In genomic region chr12:12094481-12094880, GRCh38 we compare ENCODE assay signal across 34 cellular contexts. TPM values are rescaled to one million over a fixed set of nuclear protein-coding genes. Genes with fewer than 3 reads are reported as not detected.
"Had no signal": no experiment of that assay in that cellular context is flagged by ENCODE, and none has a peak within 500 bp of the region (broad histone marks: within the 10 kb centered on the region; RNA-seq: fewer than 3 reads in every experiment).

No MANE protein-coding gene starts in this region.

- H3K36me3 ChIP-seq: cardiac muscle cell, SJCRH30 had no signal

- H3K27ac ChIP-seq: cardiac muscle cell, SJCRH30, SK-N-MC had no signal

- H3K27ac Mint-ChIP-seq: activated CD4-positive, alpha-beta memory T cell treated with anti-CD3 and anti-CD28 coated beads for 36 hours; activated CD4-positive, alpha-beta T cell treated with anti-CD3 and anti-CD28 coated beads for 36 hours; activated naive CD8-positive, alpha-beta T cell treated with anti-CD3 and anti-CD28 coated beads for 36 hours; activated T-cell treated with anti-CD3 and anti-CD28 coated beads, Interleukin-2, amount 50 U/mL, for 72 hours; activated T-helper 17 cell treated with anti-CD3 and anti-CD28 coated beads, Interleukin-2, amount 50 U/mL, for 72 hours; T-helper 1 cell treated with Interleukin-12 subunit alpha and Interleukin-12 subunit beta and Interleukin-4 antibody, amounts not matched to agents 30 μg/mL and 1 μg/mL, for 36 hours; T-helper 2 cell treated with Interferon-gamma antibody and Interleukin-4, amounts not matched to agents 5 μg/mL and 100 μg/mL, for 36 hours; WTC11 had no signal

- H3K4me1 ChIP-seq: SJCRH30 had no signal

- H3K4me3 ChIP-seq: cardiac muscle cell, K562, SJCRH30, SK-N-MC had no signal

- DNase-seq: activated CD4-positive, alpha-beta memory T cell treated with anti-CD3 and anti-CD28 coated beads for 36 hours; activated CD4-positive, alpha-beta T cell treated with anti-CD3 and anti-CD28 coated beads for 36 hours; activated CD4-positive, alpha-beta T cell treated with anti-CD3 and anti-CD28 coated beads, Interleukin-2, amount 50 U/mL, for 1 hour; activated effector memory CD4-positive, alpha-beta T cell treated with anti-CD3 and anti-CD28 coated beads, Interleukin-2, amount 50 U/mL, for 16 hours; activated naive CD4-positive, alpha-beta T cell; activated naive CD4-positive, alpha-beta T cell treated with anti-CD3 and anti-CD28 coated beads, Interleukin-2, amount 50 U/mL, for 16 hours; activated naive CD8-positive, alpha-beta T cell treated with anti-CD3 and anti-CD28 coated beads for 36 hours; activated T-cell treated with anti-CD3 and anti-CD28 coated beads, Interleukin-2, amount 50 U/mL, for 1 hour; activated T-cell treated with anti-CD3 and anti-CD28 coated beads, Interleukin-2, amount 50 U/mL, for 72 hours; amniotic stem cell; aorta; NCI-H1092 treated with DMSO at 0.1 percent for 48 hours; NCI-H1417; NCI-H146; NCI-H187; NCI-H2081; NCI-H2171 treated with DMSO at 0.1 percent for 48 hours; NCI-H2227 treated with DMSO at 0.1 percent for 48 hours; NCI-H446; NCI-H510A treated with DMSO at 0.1 percent for 48 hours; NCI-H69; SHP77; SJCRH30 had no signal

- H3K9me3 Mint-ChIP-seq: activated CD4-positive, alpha-beta memory T cell treated with anti-CD3 and anti-CD28 coated beads for 36 hours; activated naive CD8-positive, alpha-beta T cell treated with anti-CD3 and anti-CD28 coated beads for 36 hours; activated T-helper 17 cell treated with anti-CD3 and anti-CD28 coated beads, Interleukin-2, amount 50 U/mL, for 72 hours; central memory CD8-positive, alpha-beta T cell; T-helper 1 cell treated with Interleukin-12 subunit alpha and Interleukin-12 subunit beta and Interleukin-4 antibody, amounts not matched to agents 30 μg/mL and 1 μg/mL, for 36 hours; T-helper 2 cell treated with Interferon-gamma antibody and Interleukin-4, amounts not matched to agents 5 μg/mL and 100 μg/mL, for 36 hours; WTC11 had no signal

- H3K27me3 ChIP-seq: SJCRH30 had no signal

- ATAC-seq: activated CD4-positive, alpha-beta T cell treated with anti-CD3 and anti-CD28 coated beads for 36 hours; activated CD4-positive, CD25-positive, alpha-beta regulatory T cell treated with anti-CD3 and anti-CD28 coated beads, Interleukin-2, amount 50 U/mL, for 24 hours; activated T-cell treated with anti-CD3 and anti-CD28 coated beads, Interleukin-2, amount 50 U/mL, for 72 hours; activated T-helper 17 cell treated with anti-CD3 and anti-CD28 coated beads, Interleukin-2, amount 50 U/mL, for 72 hours; K562; Panc1; WTC11 had no signal

- H3K36me3 Mint-ChIP-seq: activated naive CD8-positive, alpha-beta T cell treated with anti-CD3 and anti-CD28 coated beads for 36 hours had no signal

- H3K4me3 Mint-ChIP-seq: activated CD4-positive, alpha-beta memory T cell treated with anti-CD3 and anti-CD28 coated beads for 36 hours; activated CD4-positive, alpha-beta T cell treated with anti-CD3 and anti-CD28 coated beads for 36 hours; activated naive CD8-positive, alpha-beta T cell treated with anti-CD3 and anti-CD28 coated beads for 36 hours; activated T-cell treated with anti-CD3 and anti-CD28 coated beads, Interleukin-2, amount 50 U/mL, for 72 hours; activated T-helper 17 cell treated with anti-CD3 and anti-CD28 coated beads, Interleukin-2, amount 50 U/mL, for 72 hours; central memory CD8-positive, alpha-beta T cell; T-helper 1 cell treated with Interleukin-12 subunit alpha and Interleukin-12 subunit beta and Interleukin-4 antibody, amounts not matched to agents 30 μg/mL and 1 μg/mL, for 36 hours; T-helper 2 cell treated with Interferon-gamma antibody and Interleukin-4, amounts not matched to agents 5 μg/mL and 100 μg/mL, for 36 hours; WTC11 had no signal

- H3K9me3 ChIP-seq: SJCRH30 had no signal

- H3K4me1 Mint-ChIP-seq: activated CD4-positive, alpha-beta T cell treated with anti-CD3 and anti-CD28 coated beads for 36 hours; activated naive CD8-positive, alpha-beta T cell treated with anti-CD3 and anti-CD28 coated beads for 36 hours; activated T-helper 17 cell treated with anti-CD3 and anti-CD28 coated beads, Interleukin-2, amount 50 U/mL, for 72 hours; central memory CD8-positive, alpha-beta T cell had no signal

RNA-seq across cellular contexts. Expression of gene BCL2L14, which starts 23.7 kb away (rescaled TPM):
- total RNA-seq: aorta, cardiac muscle cell, K562, RPMI7951, SJCRH30 had no signal
